ENCODE assay signal across 8 cellular contexts in genomic region chr15:98785796-98786581, GRCh38.
A peak's percentile ranks its signal among the peaks of the same experiment; 100 is the strongest.
DNase-seq lines count a peak whose midpoint lies in the region; ATAC-seq and TF ChIP-seq lines count a peak whose summit lies in the region.

No MANE protein-coding gene starts in this region.

- peaks cover 0 to 5% (median 0%) of the 10 kb centered on the region in 3 donors for H3K27me3 Mint-ChIP-seq in immature natural killer cell (ENCODE audit: low read depth in 3 of 3)

- H3K79me2 ChIP-seq in KMS-11 (ENCODE audit: insufficient read depth, low read depth): peaks cover 61% of the 10 kb centered on the region

- ATAC-seq in GM21717 (IDR thresholded peaks at IDR 0.05; ENCODE audit: unreplicated experiment) (peak; percentile 49), right cardiac atrium (peak; percentile 66 to 82)

- H3K27me3 ChIP-seq in KMS-11 (ENCODE audit: insufficient read depth, low read depth): no peaks in the 10 kb centered on the region
- H3K27me3 ChIP-seq in right cardiac atrium (ENCODE audit: control insufficient read depth, insufficient read depth): no peaks in the 10 kb centered on the region

- peak; percentile 67 for DNase-seq in DMS53 (lab: John Stamatoyannopoulos, UW)
- DNase-seq in right cardiac atrium: no peak
- no peak for DNase-seq in NCI-H2196 (lab: John Stamatoyannopoulos, UW; ENCODE audit: unreplicated experiment)
- no peak for DNase-seq in foreskin melanocyte
- DNase-seq in NCI-H1092 (lab: John Stamatoyannopoulos, UW): no peak
- no peak for DNase-seq in immature natural killer cell

- intact Hi-C loops in right cardiac atrium (cut with DNase I): no loop called here

- H3K4me3 Mint-ChIP-seq in immature natural killer cell: no peak overlapping the region

- H3K27ac Mint-ChIP-seq in immature natural killer cell: peak overlapping the region in 1 of 6 donors; percentile 50

- H3K9ac ChIP-seq in KMS-11: peak overlapping the region; percentile 5; the same call in 1 of the 2 replicates

- H3K4me1 Mint-ChIP-seq in immature natural killer cell: peaks cover 26 to 38% of the 10 kb centered on the region in 2 donors

- H3K27ac ChIP-seq in KMS-11: peak overlapping the region; percentile 48
- H3K27ac ChIP-seq in right cardiac atrium (ENCODE audit: low read length): peak overlapping the region; percentile 55

- no peaks in the 10 kb centered on the region for H3K36me3 Mint-ChIP-seq in immature natural killer cell

- H3K4me1 ChIP-seq in KMS-11 (ENCODE audit: low read depth, poor library complexity, severe bottlenecking) (peaks cover 43% of the 10 kb centered on the region), right cardiac atrium (ENCODE audit: control insufficient read depth, insufficient read depth, low read length) (peaks cover 12% of the 10 kb centered on the region)

- H3K9me3 ChIP-seq in right cardiac atrium (ENCODE audit: control insufficient read depth, low read length): no peaks in the 10 kb centered on the region

- no peaks in the 10 kb centered on the region for H3K36me3 ChIP-seq in KMS-11 (ENCODE audit: insufficient read depth)

- TF ChIP-seq CTCF in KMS-11 (conservative IDR thresholded peaks at IDR 0.05; ENCODE audit: low read depth, low read length): no peak

- 78% methylated on average over 9 of the region's 9 CpGs for WGBS in right cardiac atrium

- peaks cover 0 to 2% (median 0%) of the 10 kb centered on the region in 6 donors for H3K9me3 Mint-ChIP-seq in immature natural killer cell

- no peak overlapping the region for H3K4me3 ChIP-seq in KMS-11 (IDR thresholded peaks at IDR 0.05; ENCODE audit: insufficient read depth, low read depth, low read length)
- H3K4me3 ChIP-seq in right cardiac atrium (ENCODE audit: low read length): no peak overlapping the region

- peak overlapping the region; percentile 77 for H3K4me2 ChIP-seq in KMS-11

- no peaks in the 10 kb centered on the region for H4K20me1 ChIP-seq in KMS-11 (ENCODE audit: insufficient read depth)

- H2AFZ ChIP-seq in KMS-11 (ENCODE audit: low read depth): no peak overlapping the region
